In the genomic region with DNA sequence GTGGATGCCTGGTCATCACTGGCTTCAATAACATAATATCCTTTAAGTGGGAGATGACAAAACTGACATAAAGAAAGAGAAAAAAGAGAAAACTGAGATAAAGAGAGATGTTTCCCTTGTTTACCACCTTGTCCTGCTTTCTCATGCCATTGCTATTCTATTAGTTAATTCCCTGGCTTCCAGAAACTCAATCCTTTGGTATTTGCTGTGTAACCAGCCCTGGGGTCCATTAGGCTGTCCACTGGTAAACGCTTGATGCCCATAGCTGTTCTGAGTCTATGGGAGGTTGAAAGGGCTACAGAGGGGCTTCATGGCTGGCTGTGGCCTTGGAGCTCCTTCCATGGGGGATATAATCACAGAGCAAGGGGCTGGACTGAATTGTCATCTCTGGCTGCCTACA, we compare ENCODE assay signal across 1 cellular context.
TF ChIP-seq lines count a peak whose summit lies in the region.

No MANE protein-coding gene starts in this region.

TF ChIP-seq in IMR-90, 13 proteins besides CTCF, POLR2A, EP300 and RAD21:
- TF ChIP-seq CHD1 (IDR thresholded peaks at IDR 0.05; ENCODE audit: low read depth, low read length) (no peak), MAZ (IDR thresholded peaks at IDR 0.05; ENCODE audit: borderline replicate concordance, low read depth, low read length) (no peak), RFX5 (IDR thresholded peaks at IDR 0.05; ENCODE audit: low read depth, low read length) (no peak), NFE2L2 (IDR thresholded peaks at IDR 0.05; ENCODE audit: low read depth, low read length) (no peak), RCOR1 (IDR thresholded peaks at IDR 0.05; ENCODE audit: insufficient replicate concordance, low read length) (no peak), MXI1 (IDR thresholded peaks at IDR 0.05; ENCODE audit: borderline replicate concordance, low read depth, low read length) (no peak), BHLHE40 (IDR thresholded peaks at IDR 0.05; ENCODE audit: low read depth, low read length) (no peak), CEBPB (IDR thresholded peaks at IDR 0.05; ENCODE audit: low read depth, low read length) (no peak), MAFK (IDR thresholded peaks at IDR 0.05; ENCODE audit: low read depth, low read length) (no peak), SMC3 (IDR thresholded peaks at IDR 0.05; ENCODE audit: low read depth, low read length) (no peak), FOS (IDR thresholded peaks at IDR 0.05; ENCODE audit: low read depth, low read length) (no peak)
- TF ChIP-seq, protein P1, sequence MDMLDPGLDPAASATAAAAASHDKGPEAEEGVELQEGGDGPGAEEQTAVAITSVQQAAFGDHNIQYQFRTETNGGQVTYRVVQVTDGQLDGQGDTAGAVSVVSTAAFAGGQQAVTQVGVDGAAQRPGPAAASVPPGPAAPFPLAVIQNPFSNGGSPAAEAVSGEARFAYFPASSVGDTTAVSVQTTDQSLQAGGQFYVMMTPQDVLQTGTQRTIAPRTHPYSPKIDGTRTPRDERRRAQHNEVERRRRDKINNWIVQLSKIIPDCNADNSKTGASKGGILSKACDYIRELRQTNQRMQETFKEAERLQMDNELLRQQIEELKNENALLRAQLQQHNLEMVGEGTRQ (IDR thresholded peaks at IDR 0.05; ENCODE audit: low read depth, low read length): no peak
- TF ChIP-seq, protein P2, sequence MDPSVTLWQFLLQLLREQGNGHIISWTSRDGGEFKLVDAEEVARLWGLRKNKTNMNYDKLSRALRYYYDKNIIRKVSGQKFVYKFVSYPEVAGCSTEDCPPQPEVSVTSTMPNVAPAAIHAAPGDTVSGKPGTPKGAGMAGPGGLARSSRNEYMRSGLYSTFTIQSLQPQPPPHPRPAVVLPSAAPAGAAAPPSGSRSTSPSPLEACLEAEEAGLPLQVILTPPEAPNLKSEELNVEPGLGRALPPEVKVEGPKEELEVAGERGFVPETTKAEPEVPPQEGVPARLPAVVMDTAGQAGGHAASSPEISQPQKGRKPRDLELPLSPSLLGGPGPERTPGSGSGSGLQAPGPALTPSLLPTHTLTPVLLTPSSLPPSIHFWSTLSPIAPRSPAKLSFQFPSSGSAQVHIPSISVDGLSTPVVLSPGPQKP (IDR thresholded peaks at IDR 0.05; ENCODE audit: borderline replicate concordance, low read depth, low read length): no peak
TF ChIP-seq in IMR-90: peak in this region for 0.
